ENCODE assay signal across 2 cellular contexts in the genomic region with DNA sequence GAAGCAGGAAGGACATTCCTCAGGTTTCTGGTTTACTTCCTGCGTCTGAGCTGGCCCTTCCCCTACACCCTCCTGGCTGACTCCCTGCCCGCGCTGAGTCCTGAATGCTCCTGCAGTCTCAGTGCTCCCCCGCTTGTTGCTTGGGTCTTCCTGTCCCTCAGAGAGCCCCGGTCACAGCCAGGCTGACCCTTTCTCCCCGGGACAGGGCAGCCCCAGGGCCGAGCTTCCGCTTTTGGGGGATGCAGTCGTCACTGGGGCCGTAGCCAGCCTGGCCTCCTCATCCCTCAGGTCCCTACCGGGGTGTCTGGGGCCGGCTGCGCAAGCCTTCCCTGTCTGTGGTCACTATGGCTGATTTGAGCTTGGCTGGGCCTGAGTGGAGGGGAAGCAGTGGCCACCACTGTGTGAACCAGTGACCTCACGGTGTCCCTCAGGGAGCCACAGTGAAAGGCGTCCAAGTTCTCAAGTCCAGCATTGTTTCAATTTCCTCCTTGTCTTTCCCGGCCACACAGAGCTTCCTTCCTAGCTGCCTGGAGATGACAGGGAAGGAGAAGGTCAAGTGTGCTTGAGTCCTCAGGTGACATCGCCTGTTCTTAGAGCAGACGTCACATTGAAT.
TF ChIP-seq lines count a peak whose summit lies in the region.

No MANE protein-coding gene starts in this region.

TF ChIP-seq in SK-N-SH, 30 proteins besides CTCF, POLR2A, EP300 and RAD21:
- peak; percentile 48; the same call in 1 of the 2 replicates for TF ChIP-seq GABPA (IDR thresholded peaks at IDR 0.05; ENCODE audit: low read depth)
- TF ChIP-seq FOXJ3 (CRISPR knock-in tag; IDR thresholded peaks at IDR 0.05) = no peak

TF ChIP-seq in H1, 55 proteins besides CTCF, POLR2A, EP300 and RAD21:
- no peak for TF ChIP-seq GABPA (IDR thresholded peaks at IDR 0.05; ENCODE audit: borderline replicate concordance, insufficient read depth, low read length)
